Comparison of ENCODE assay signal across 1 cellular context in the genomic region with DNA sequence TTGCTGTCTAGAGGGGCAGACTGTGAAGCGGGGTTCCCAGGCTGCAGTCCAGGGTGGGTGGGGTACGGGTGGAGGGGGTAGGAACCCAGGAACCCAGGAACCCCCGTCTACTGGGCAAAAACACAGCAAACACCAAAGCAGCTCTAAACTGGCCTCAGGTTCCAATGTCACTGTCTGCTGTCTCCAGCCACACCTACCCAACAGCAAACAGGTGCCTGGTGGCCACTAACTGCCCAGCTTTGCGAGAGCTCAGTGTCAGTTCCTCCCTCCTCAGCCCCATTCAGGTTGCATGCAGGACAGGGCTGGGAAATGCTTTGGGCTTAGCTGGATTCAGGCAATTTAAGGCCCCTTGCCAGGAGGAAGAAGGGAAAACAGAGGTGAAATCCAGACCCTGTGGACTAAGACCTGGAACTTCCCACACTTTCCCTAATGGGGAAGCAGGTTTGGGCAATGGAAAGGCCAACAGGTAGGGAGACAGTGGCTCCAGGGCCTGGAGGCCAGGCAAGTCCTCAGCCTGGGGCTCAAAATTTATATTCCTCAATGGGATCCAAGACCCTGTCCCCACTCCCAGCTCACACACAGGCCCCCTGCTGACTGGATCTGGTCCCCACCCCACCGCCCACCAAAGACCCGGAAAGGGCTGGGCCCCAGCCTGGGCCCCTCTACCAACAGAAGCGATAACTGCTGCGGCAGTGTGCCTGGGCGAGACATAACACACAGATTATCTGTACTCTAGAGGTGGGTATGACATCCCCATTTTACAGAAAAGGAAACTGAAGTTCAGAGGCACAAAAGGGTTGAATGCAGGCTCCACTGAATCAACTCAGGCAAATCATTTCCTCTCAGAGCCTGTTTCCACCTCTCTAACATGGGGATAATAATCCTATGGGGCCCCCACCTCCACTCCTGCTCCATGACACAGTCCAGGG.
TF ChIP-seq lines count a peak whose summit lies in the region.

No MANE protein-coding gene starts in this region.

TF ChIP-seq in GM23338, 12 proteins besides CTCF, POLR2A, EP300 and RAD21 (continued from another document):
- TF ChIP-seq ZNF114 (CRISPR knock-in tag; IDR thresholded peaks at IDR 0.05) (no peak), STAT1 (IDR thresholded peaks at IDR 0.05; ENCODE audit: unreplicated experiment) (no peak), ZNF331 (CRISPR knock-in tag; IDR thresholded peaks at IDR 0.05; ENCODE audit: low read depth) (no peak), JUNB (IDR thresholded peaks at IDR 0.05; ENCODE audit: unreplicated experiment) (no peak), EZH2 (IDR thresholded peaks at IDR 0.05; ENCODE audit: low read depth, unreplicated experiment) (no peak), NANOG (IDR thresholded peaks at IDR 0.05; ENCODE audit: borderline replicate concordance) (no peak)
- TF ChIP-seq, protein P1, sequence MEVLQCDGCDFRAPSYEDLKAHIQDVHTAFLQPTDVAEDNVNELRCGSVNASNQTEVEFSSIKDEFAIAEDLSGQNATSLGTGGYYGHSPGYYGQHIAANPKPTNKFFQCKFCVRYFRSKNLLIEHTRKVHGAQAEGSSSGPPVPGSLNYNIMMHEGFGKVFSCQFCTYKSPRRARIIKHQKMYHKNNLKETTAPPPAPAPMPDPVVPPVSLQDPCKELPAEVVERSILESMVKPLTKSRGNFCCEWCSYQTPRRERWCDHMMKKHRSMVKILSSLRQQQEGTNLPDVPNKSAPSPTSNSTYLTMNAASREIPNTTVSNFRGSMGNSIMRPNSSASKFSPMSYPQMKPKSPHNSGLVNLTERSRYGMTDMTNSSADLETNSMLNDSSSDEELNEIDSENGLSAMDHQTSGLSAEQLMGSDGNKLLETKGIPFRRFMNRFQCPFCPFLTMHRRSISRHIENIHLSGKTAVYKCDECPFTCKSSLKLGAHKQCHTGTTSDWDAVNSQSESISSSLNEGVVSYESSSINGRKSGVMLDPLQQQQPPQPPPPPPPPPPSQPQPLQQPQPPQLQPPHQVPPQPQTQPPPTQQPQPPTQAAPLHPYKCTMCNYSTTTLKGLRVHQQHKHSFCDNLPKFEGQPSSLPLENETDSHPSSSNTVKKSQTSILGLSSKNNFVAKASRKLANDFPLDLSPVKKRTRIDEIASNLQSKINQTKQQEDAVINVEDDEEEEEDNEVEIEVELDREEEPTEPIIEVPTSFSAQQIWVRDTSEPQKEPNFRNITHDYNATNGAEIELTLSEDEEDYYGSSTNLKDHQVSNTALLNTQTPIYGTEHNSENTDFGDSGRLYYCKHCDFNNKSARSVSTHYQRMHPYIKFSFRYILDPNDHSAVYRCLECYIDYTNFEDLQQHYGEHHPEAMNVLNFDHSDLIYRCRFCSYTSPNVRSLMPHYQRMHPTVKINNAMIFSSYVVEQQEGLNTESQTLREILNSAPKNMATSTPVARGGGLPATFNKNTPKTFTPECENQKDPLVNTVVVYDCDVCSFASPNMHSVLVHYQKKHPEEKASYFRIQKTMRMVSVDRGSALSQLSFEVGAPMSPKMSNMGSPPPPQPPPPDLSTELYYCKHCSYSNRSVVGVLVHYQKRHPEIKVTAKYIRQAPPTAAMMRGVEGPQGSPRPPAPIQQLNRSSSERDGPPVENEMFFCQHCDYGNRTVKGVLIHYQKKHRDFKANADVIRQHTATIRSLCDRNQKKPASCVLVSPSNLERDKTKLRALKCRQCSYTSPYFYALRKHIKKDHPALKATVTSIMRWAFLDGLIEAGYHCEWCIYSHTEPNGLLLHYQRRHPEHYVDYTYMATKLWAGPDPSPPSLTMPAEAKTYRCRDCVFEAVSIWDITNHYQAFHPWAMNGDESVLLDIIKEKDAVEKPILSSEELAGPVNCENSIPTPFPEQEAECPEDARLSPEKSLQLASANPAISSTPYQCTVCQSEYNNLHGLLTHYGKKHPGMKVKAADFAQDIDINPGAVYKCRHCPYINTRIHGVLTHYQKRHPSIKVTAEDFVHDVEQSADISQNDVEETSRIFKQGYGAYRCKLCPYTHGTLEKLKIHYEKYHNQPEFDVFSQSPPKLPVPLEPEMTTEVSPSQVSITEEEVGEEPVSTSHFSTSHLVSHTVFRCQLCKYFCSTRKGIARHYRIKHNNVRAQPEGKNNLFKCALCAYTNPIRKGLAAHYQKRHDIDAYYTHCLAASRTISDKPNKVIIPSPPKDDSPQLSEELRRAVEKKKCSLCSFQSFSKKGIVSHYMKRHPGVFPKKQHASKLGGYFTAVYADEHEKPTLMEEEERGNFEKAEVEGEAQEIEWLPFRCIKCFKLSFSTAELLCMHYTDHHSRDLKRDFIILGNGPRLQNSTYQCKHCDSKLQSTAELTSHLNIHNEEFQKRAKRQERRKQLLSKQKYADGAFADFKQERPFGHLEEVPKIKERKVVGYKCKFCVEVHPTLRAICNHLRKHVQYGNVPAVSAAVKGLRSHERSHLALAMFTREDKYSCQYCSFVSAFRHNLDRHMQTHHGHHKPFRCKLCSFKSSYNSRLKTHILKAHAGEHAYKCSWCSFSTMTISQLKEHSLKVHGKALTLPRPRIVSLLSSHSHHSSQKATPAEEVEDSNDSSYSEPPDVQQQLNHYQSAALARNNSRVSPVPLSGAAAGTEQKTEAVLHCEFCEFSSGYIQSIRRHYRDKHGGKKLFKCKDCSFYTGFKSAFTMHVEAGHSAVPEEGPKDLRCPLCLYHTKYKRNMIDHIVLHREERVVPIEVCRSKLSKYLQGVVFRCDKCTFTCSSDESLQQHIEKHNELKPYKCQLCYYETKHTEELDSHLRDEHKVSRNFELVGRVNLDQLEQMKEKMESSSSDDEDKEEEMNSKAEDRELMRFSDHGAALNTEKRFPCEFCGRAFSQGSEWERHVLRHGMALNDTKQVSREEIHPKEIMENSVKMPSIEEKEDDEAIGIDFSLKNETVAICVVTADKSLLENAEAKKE (CRISPR knock-in tag; IDR thresholded peaks at IDR 0.05) = no peak
- TF ChIP-seq, protein P2, sequence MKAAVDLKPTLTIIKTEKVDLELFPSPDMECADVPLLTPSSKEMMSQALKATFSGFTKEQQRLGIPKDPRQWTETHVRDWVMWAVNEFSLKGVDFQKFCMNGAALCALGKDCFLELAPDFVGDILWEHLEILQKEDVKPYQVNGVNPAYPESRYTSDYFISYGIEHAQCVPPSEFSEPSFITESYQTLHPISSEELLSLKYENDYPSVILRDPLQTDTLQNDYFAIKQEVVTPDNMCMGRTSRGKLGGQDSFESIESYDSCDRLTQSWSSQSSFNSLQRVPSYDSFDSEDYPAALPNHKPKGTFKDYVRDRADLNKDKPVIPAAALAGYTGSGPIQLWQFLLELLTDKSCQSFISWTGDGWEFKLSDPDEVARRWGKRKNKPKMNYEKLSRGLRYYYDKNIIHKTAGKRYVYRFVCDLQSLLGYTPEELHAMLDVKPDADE (IDR thresholded peaks at IDR 0.05) = no peak
TF ChIP-seq in GM23338: peak in this region for 0.
